14 cellular contexts compared by ENCODE assay signal in genomic region chr14:68384881-68385280, GRCh38.
DNase-seq lines count a peak whose midpoint lies in the region; ATAC-seq and TF ChIP-seq lines count a peak whose summit lies in the region.
"Had no signal": no experiment of that assay in that cellular context is flagged by ENCODE, and none has a peak within 500 bp of the region (broad histone marks: within the 10 kb centered on the region; RNA-seq: fewer than 3 reads in every experiment).

No MANE protein-coding gene starts in this region.

- ATAC-seq in Right ventricle myocardium inferior (peak; percentile 35), left cardiac atrium (peak; percentile 18 to 41), aorta (ENCODE audit: low FRiP score) (peak; percentile 22)
- ATAC-seq: GM12878, K562 had no signal

- no peaks in the 10 kb centered on the region for H3K36me3 ChIP-seq in trophoblast cell (ENCODE audit: control insufficient read depth in 1 of 2, insufficient read depth in 2 of 2, low read length in 2 of 2)
- H3K36me3 ChIP-seq in aorta (ENCODE audit: control insufficient read depth in 1 of 2, insufficient read depth in 2 of 2, low read length in 1 of 2) = no peaks in the 10 kb centered on the region
- no peaks in the 10 kb centered on the region for H3K36me3 ChIP-seq in MM.1S (replicated peaks; ENCODE audit: insufficient read depth, low read length)

- peak overlapping the region; percentile 27 for H2BK120ac ChIP-seq in trophoblast cell (ENCODE audit: insufficient read depth, low read length, poor library complexity)

- no peaks in the 10 kb centered on the region for H4K20me1 ChIP-seq in MM.1S (ENCODE audit: insufficient read depth, low read length)

- H3K14ac ChIP-seq in trophoblast cell (ENCODE audit: low read length) = no peak overlapping the region

- H3K4me1 ChIP-seq in trophoblast cell (ENCODE audit: control insufficient read depth in 1 of 2, insufficient read depth in 2 of 2, low read length in 2 of 2) = peaks cover 0 to 3% of the 10 kb centered on the region in 2 experiments
- peaks cover 3 to 8% of the 10 kb centered on the region in 2 donors for H3K4me1 ChIP-seq in aorta (ENCODE audit: control insufficient read depth in 1 of 2, insufficient read depth in 2 of 2, low read length in 2 of 2)
- peaks cover 6% of the 10 kb centered on the region; the same call in 1 of the 2 replicates for H3K4me1 ChIP-seq in MM.1S (ENCODE audit: low read length)

- H3K27me3 ChIP-seq in trophoblast cell (ENCODE audit: insufficient read depth, low read length) = no peaks in the 10 kb centered on the region
- no peaks in the 10 kb centered on the region for H3K27me3 ChIP-seq in aorta (ENCODE audit: control insufficient read depth in 1 of 2, insufficient read depth in 2 of 2, low read length in 1 of 2)
- H3K27me3 ChIP-seq in MM.1S (replicated peaks; ENCODE audit: insufficient read depth, low read length) = no peaks in the 10 kb centered on the region

- intact Hi-C loops in Right ventricle myocardium inferior (cut with DNase I) = no loop called here
- intact Hi-C loops in cardiac septum (cut with DNase I) = no loop called here
- intact Hi-C loops in left cardiac atrium (cut with DNase I) = no loop called here
- intact Hi-C loops in aorta (cut with DNase I) = no loop called here

- H4K91ac ChIP-seq in trophoblast cell (ENCODE audit: low read depth, low read length) = peak overlapping the region; percentile 56

- H2AFZ ChIP-seq in trophoblast cell (ENCODE audit: insufficient read depth, low read length, poor library complexity) (no peak overlapping the region), MM.1S (ENCODE audit: low read length) (no peak overlapping the region)

- TF ChIP-seq CTCF in MM.1S (IDR thresholded peaks at IDR 0.05; ENCODE audit: low read length) (no peak), foreskin fibroblast (IDR thresholded peaks at IDR 0.05; ENCODE audit: low read depth, low read length) (no peak)

- H3F3A ChIP-seq in MM.1S (ENCODE audit: insufficient read depth, low read length) = no peaks in the 10 kb centered on the region

- H4K12ac ChIP-seq in trophoblast cell (ENCODE audit: low read depth, low read length) = no peak overlapping the region

- no peak overlapping the region for H2BK5ac ChIP-seq in trophoblast cell (ENCODE audit: low read depth, low read length, poor library complexity)

- H3K9me3 ChIP-seq in trophoblast cell (ENCODE audit: insufficient read depth, low read depth, low read length) (no peaks in the 10 kb centered on the region), aorta (ENCODE audit: control insufficient read depth, low read length) (no peaks in the 10 kb centered on the region), MM.1S (replicated peaks; ENCODE audit: insufficient read depth, low read length) (no peaks in the 10 kb centered on the region)

- H2AK5ac ChIP-seq in trophoblast cell (ENCODE audit: low read length) = no peak overlapping the region

- no peaks in the 10 kb centered on the region for H3K9me2 ChIP-seq in MM.1S (replicated peaks; ENCODE audit: insufficient read depth, low read length)

- peaks cover 3% of the 10 kb centered on the region for H3K79me1 ChIP-seq in trophoblast cell (ENCODE audit: low read length)

- H4K8ac ChIP-seq in trophoblast cell (ENCODE audit: low read depth, low read length) = no peak overlapping the region

- DNase-seq in Right ventricle myocardium inferior (ENCODE audit: missing footprints) (no peak), cardiac septum (ENCODE audit: low spot score) (no peak), left cardiac atrium (no peak), trophoblast cell (no peak), aorta (no peak), MM.1S (no peak), foreskin fibroblast (no peak), amygdala (lab: John Stamatoyannopoulos, UW) (no peak)
- DNase-seq: activated CD8-positive, alpha-beta memory T cell treated with anti-CD3 and anti-CD28 coated beads, Interleukin-2, amount 50 U/mL, for 48 hours; DMS79; mammary epithelial cell had no signal

- H3K4me2 ChIP-seq in trophoblast cell (ENCODE audit: low read length) (no peak overlapping the region), MM.1S (ENCODE audit: low read depth, low read length) (no peak overlapping the region)

- no peak overlapping the region for H3K18ac ChIP-seq in trophoblast cell (ENCODE audit: low read length)

- H3K79me2 ChIP-seq in trophoblast cell (ENCODE audit: control insufficient read depth, insufficient read depth, low read length, poor library complexity) (no peaks in the 10 kb centered on the region), MM.1S (ENCODE audit: low read length) (no peaks in the 10 kb centered on the region)

- H3K4ac ChIP-seq in trophoblast cell (ENCODE audit: low read depth, low read length) = no peak overlapping the region

- peak overlapping the region; percentile 64 for H2BK12ac ChIP-seq in trophoblast cell (ENCODE audit: low read length)

- whole genome bisulfite sequencing in trophoblast cell (ENCODE audit: extremely low coverage, insufficient coverage, insufficient read length) = no CpG with 5 or more reads among the region's 9 CpGs
- 75 to 78% methylated on average over 9 of the region's 9 CpGs for WGBS in aorta, 2 donors

- H3K9ac ChIP-seq in trophoblast cell (ENCODE audit: low read length) (no peak overlapping the region), MM.1S (ENCODE audit: low read length) (no peak overlapping the region)

- H3K4me3 ChIP-seq in trophoblast cell (ENCODE audit: low read depth, low read length) (no peak overlapping the region), aorta (ENCODE audit: low read length in 2 of 2) (no peak overlapping the region), MM.1S (ENCODE audit: low read length) (no peak overlapping the region), foreskin fibroblast (ENCODE audit: low read depth in 1 of 2, low read length in 2 of 2) (no peak overlapping the region)
- H3K4me3 ChIP-seq: GM12878, K562 had no signal

- H3K23ac ChIP-seq in trophoblast cell (ENCODE audit: low read length) = no peak overlapping the region

- H3K27ac ChIP-seq in trophoblast cell (ENCODE audit: low read depth, low read length) (no peak overlapping the region), aorta (ENCODE audit: low read depth in 1 of 2, low read length in 2 of 2) (peak overlapping the region; percentile 6 to 61), MM.1S (ENCODE audit: low read length) (no peak overlapping the region)
- H3K27ac ChIP-seq: RWPE1 had no signal

Comparison
In these comparisons a context has a peak if more than half of its experiments do, and no peak if none do; other contexts are left out.
1. H3K27ac ChIP-seq: peak in aorta (2 of 2); none in trophoblast cell (single experiment) and MM.1S (single experiment).
2. Peak in every context shown above with its lines, with median percentiles within 50 percentile points of each other: ATAC-seq.